ENCODE assay signal across 9 cellular contexts in the genomic region with DNA sequence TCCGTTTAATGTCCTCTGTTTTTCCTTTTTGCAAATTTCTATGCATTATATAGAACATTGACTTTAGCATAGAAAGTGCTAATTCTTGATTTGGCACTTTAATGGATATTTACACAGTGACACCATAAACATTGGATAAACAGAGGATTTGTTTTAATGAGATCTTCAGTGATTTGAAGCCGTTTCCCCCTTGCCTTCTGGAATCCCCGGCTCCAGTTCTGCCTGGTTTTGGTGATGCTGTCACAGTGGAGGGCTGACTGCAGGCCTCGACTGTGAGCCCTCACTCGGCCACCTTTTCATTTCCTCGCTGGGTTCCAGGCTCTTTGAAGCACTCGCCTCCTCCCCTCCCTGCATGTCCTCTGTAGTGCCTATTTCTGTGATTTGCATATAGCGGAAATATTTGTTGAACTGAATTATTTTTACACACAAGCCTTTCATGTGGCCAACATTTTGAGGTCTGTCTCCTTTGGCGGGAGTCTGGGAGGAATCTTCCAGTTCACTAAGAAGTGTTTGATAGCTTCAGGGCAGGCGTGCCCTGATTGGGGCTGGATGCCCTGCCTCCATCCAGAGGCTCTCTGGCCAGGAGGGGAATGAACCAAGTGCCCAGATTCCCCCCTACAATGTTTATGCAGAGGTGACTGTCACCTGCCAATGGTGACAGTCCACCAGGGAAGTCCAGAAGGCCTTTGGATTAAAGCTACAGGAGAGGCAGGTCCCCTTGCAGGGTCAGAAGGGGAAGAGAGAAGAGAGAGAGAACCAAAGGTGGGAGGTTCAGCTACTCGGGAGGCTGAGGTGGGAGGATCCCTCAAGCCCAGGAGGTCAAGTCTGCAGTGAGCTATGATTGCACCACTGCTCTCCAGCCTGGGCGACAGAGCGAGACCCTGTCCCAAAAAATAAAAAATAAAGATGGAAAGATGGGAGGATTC.
A peak's percentile ranks its signal among the peaks of the same experiment; 100 is the strongest.
DNase-seq lines count a peak whose midpoint lies in the region; ATAC-seq and TF ChIP-seq lines count a peak whose summit lies in the region.
"Had no signal": no experiment of that assay in that cellular context is flagged by ENCODE, and none has a peak within 500 bp of the region (broad histone marks: within the 10 kb centered on the region; RNA-seq: fewer than 3 reads in every experiment).

No MANE protein-coding gene starts in this region.

- no peak for ATAC-seq in heart right ventricle
- ATAC-seq in left ventricle myocardium superior: no peak
- ATAC-seq in HG03103 (IDR thresholded peaks at IDR 0.05; ENCODE audit: low read depth, unreplicated experiment): peak; percentile 74

- peaks cover 65% of the 10 kb centered on the region for H3K4me1 Mint-ChIP-seq in dendritic cell treated with granulocyte-macrophage colony-stimulating factor and Interleukin-4, amounts not matched to agents 40 ng/mL and 50 ng/mL, for 4 days (ENCODE audit: low read depth)

- H3K4me1 ChIP-seq in heart right ventricle (peaks cover 17 to 76% (median 59%) of the 10 kb centered on the region in 9 donors), urinary bladder (ENCODE audit: insufficient read depth) (peaks cover 1% of the 10 kb centered on the region)
- peaks cover 8% of the 10 kb centered on the region for H3K4me1 ChIP-seq in effector memory CD4-positive, alpha-beta T cell (ENCODE audit: control insufficient read depth, insufficient read depth, low read length, poor library complexity, severe bottlenecking)

- H3K27me3 ChIP-seq in heart right ventricle (no peaks in the 10 kb centered on the region), WERI-Rb-1 (ENCODE audit: insufficient read depth, low read depth, severe bottlenecking) (no peaks in the 10 kb centered on the region)
- H3K27me3 ChIP-seq in effector memory CD4-positive, alpha-beta T cell (replicated peaks; ENCODE audit: control insufficient read depth, insufficient read depth, low read length, poor library complexity, severe bottlenecking): no peaks in the 10 kb centered on the region

- H3K36me3 ChIP-seq in heart right ventricle (no peaks in the 10 kb centered on the region), urinary bladder (ENCODE audit: insufficient read depth) (no peaks in the 10 kb centered on the region), WERI-Rb-1 (no peaks in the 10 kb centered on the region)
- H3K36me3 ChIP-seq in effector memory CD4-positive, alpha-beta T cell (ENCODE audit: control insufficient read depth, insufficient read depth, low read length): no peaks in the 10 kb centered on the region

- intact Hi-C loops in heart right ventricle (cut with DNase I): loop anchor here in 2 of 10 donors (5.0 to 10.0 kb wide), 3 partner anchors 42 to 70 kb away; a partner anchor contains a TSS
- intact Hi-C loops in left ventricle myocardium superior (cut with micrococcal nuclease): no loop called here
- intact Hi-C loops in dendritic cell treated with granulocyte-macrophage colony-stimulating factor and Interleukin-4, amounts not matched to agents 40 ng/mL and 50 ng/mL, for 4 days (cut with micrococcal nuclease): no loop called here

- no peak for DNase-seq in heart right ventricle
- DNase-seq in left ventricle myocardium superior: no peak
- DNase-seq in substantia nigra (lab: John Stamatoyannopoulos, UW): no peak
- DNase-seq in effector memory CD4-positive, alpha-beta T cell: no peak
- no peak for DNase-seq in WERI-Rb-1

- H3K4me3 ChIP-seq in heart right ventricle (no peak overlapping the region), urinary bladder (ENCODE audit: low read depth, low read length) (no peak overlapping the region), WERI-Rb-1 (ENCODE audit: low read depth, low read length) (no peak overlapping the region)
- no peak overlapping the region for H3K4me3 ChIP-seq in effector memory CD4-positive, alpha-beta T cell (ENCODE audit: insufficient read depth, low read depth, low read length, poor library complexity, severe bottlenecking)

- H3K27ac Mint-ChIP-seq in dendritic cell treated with granulocyte-macrophage colony-stimulating factor and Interleukin-4, amounts not matched to agents 40 ng/mL and 50 ng/mL, for 4 days: peak overlapping the region; percentile 10

- TF ChIP-seq CTCF in heart right ventricle (IDR thresholded peaks at IDR 0.05) (no peak), WERI-Rb-1 (IDR thresholded peaks at IDR 0.05; ENCODE audit: low read depth, low read length) (no peak)

- H3K9me3 ChIP-seq in heart right ventricle (no peaks in the 10 kb centered on the region), WERI-Rb-1 (ENCODE audit: severe bottlenecking) (no peaks in the 10 kb centered on the region)
- H3K9me3 ChIP-seq in effector memory CD4-positive, alpha-beta T cell (ENCODE audit: control insufficient read depth, low read length): no peaks in the 10 kb centered on the region

- no peaks in the 10 kb centered on the region for H3K27me3 Mint-ChIP-seq in dendritic cell treated with granulocyte-macrophage colony-stimulating factor and Interleukin-4, amounts not matched to agents 40 ng/mL and 50 ng/mL, for 4 days

- peak overlapping the region in 7 of 10 donors; percentile 20 to 92 (median 72) for H3K27ac ChIP-seq in heart right ventricle
- H3K27ac ChIP-seq in urinary bladder (ENCODE audit: low read depth): peak overlapping the region; percentile 4
- no peak overlapping the region for H3K27ac ChIP-seq in substantia nigra (ENCODE audit: low read depth, low read length, poor library complexity, severe bottlenecking)
- no peak overlapping the region for H3K27ac ChIP-seq in effector memory CD4-positive, alpha-beta T cell (ENCODE audit: insufficient read depth, low read length, poor library complexity, severe bottlenecking)
- H3K27ac ChIP-seq in WERI-Rb-1: no peak overlapping the region
- H3K27ac ChIP-seq: HL-60 had no signal

- no peak overlapping the region for H3K4me3 Mint-ChIP-seq in dendritic cell treated with granulocyte-macrophage colony-stimulating factor and Interleukin-4, amounts not matched to agents 40 ng/mL and 50 ng/mL, for 4 days

- peaks cover 12% of the 10 kb centered on the region for H3K36me3 Mint-ChIP-seq in dendritic cell treated with granulocyte-macrophage colony-stimulating factor and Interleukin-4, amounts not matched to agents 40 ng/mL and 50 ng/mL, for 4 days (ENCODE audit: low read depth)

- H3K9me3 Mint-ChIP-seq in dendritic cell treated with granulocyte-macrophage colony-stimulating factor and Interleukin-4, amounts not matched to agents 40 ng/mL and 50 ng/mL, for 4 days: no peaks in the 10 kb centered on the region

- WGBS in heart right ventricle, 2 donors: 71 to 78% methylated on average over 13 of the region's 13 CpGs
- 56% methylated on average over 13 of the region's 13 CpGs for WGBS in urinary bladder

Comparison
In these comparisons a context has a peak if more than half of its experiments do, and no peak if none do; other contexts are left out.
1. H3K27ac ChIP-seq: peak in heart right ventricle (7 of 10) and urinary bladder (single experiment); none in substantia nigra (single experiment), effector memory CD4-positive, alpha-beta T cell (single experiment) and WERI-Rb-1 (single experiment).